20 cellular contexts compared by ENCODE assay signal in genomic region chr3:27138562-27138961, GRCh38.
"Had no signal": no experiment of that assay in that cellular context is flagged by ENCODE, and none has a peak within 500 bp of the region (broad histone marks: within the 10 kb centered on the region; RNA-seq: fewer than 3 reads in every experiment).

No MANE protein-coding gene starts in this region.

- H3K9me3 ChIP-seq: adrenal gland, pancreas, transverse colon had no signal

- H3K36me3 ChIP-seq: adrenal gland, cardiac muscle cell, pancreas, transverse colon, vagina had no signal

- H3K27ac Mint-ChIP-seq: activated T-helper 2 cell treated with anti-CD3 and anti-CD28 coated beads, Interferon-gamma antibody, Interleukin-2, Interleukin-4, amounts not matched to agents 10 μg/mL and 5 μg/mL and 100 μg/mL, durations not matched to agents 14 hours and 24 hours and 36 hours; endodermal cell; naive thymus-derived CD8-positive, alpha-beta T cell; T-cell had no signal

- H3K9me3 Mint-ChIP-seq: activated T-helper 2 cell treated with anti-CD3 and anti-CD28 coated beads, Interferon-gamma antibody, Interleukin-2, Interleukin-4, amounts not matched to agents 10 μg/mL and 5 μg/mL and 100 μg/mL, durations not matched to agents 14 hours and 24 hours and 36 hours had no signal

- H3K4me1 ChIP-seq: adrenal gland, foreskin keratinocyte, pancreas, vagina had no signal

- H3K27ac ChIP-seq: adrenal gland, cardiac muscle cell, dorsolateral prefrontal cortex, foreskin keratinocyte, pancreas, transverse colon, vagina had no signal

- DNase-seq: activated CD4-positive, alpha-beta T cell treated with anti-CD3 and anti-CD28 coated beads, Interleukin-2, amount 50 U/mL, for 4 hours; activated CD4-positive, CD25-positive, alpha-beta regulatory T cell treated with anti-CD3 and anti-CD28 coated beads, Interleukin-2, amount 50 U/mL, for 72 hours; activated naive CD4-positive, alpha-beta T cell treated with anti-CD3 and anti-CD28 coated beads, Interleukin-2, amount 50 U/mL, for 16 hours; activated T-cell treated with anti-CD3 and anti-CD28 coated beads for 4 hours; adrenal gland; dorsolateral prefrontal cortex; foreskin keratinocyte; mammary epithelial cell; naive thymus-derived CD8-positive, alpha-beta T cell; pancreas; small intestine; stimulated activated CD4-positive, alpha-beta T cell treated with anti-CD3 and anti-CD28 coated beads, Interleukin-4, amount 100 ng/mL, for 24 hours; stimulated activated naive CD8-positive, alpha-beta T cell treated with anti-CD3 and anti-CD28 coated beads, Interleukin-15, Interleukin-2, amounts not matched to agents 100 U/mL and 50 U/mL, for 24 hours; T-cell; T1000; transverse colon had no signal

- H3K4me3 ChIP-seq: adrenal gland, cardiac muscle cell, dorsolateral prefrontal cortex, pancreas, transverse colon, vagina had no signal

- H3K4me1 Mint-ChIP-seq: endodermal cell; naive thymus-derived CD8-positive, alpha-beta T cell; T-cell had no signal

- H3K4me3 Mint-ChIP-seq: endodermal cell; naive thymus-derived CD8-positive, alpha-beta T cell; T-cell had no signal

- ATAC-seq: foreskin keratinocyte; naive thymus-derived CD8-positive, alpha-beta T cell; pancreas; stimulated activated naive CD8-positive, alpha-beta T cell treated with anti-CD3 and anti-CD28 coated beads, Interleukin-15, Interleukin-2, amounts not matched to agents 100 U/mL and 50 U/mL, for 24 hours; T-cell had no signal

- H3K36me3 Mint-ChIP-seq: T-cell had no signal

- H3K27me3 ChIP-seq: adrenal gland, cardiac muscle cell, dorsolateral prefrontal cortex, foreskin keratinocyte, pancreas, transverse colon, vagina had no signal
